Comparison of ENCODE assay signal across 8 cellular contexts in genomic region chr19:35549174-35549788, GRCh38. TPM values are rescaled to one million over a fixed set of nuclear protein-coding genes. Genes with fewer than 3 reads are reported as not detected.
DNase-seq lines count a peak whose midpoint lies in the region; ATAC-seq and TF ChIP-seq lines count a peak whose summit lies in the region.

No MANE protein-coding gene starts in this region.

- no peak overlapping the region for H3K27ac ChIP-seq in cardiac muscle cell

- intact Hi-C loops in left ventricle myocardium superior (cut with micrococcal nuclease): no loop called here

- H3K27me3 ChIP-seq in cardiac muscle cell: no peaks in the 10 kb centered on the region

- DNase-seq in cardiac muscle cell (ENCODE audit: low read depth in 1 of 2, low spot score in 1 of 2): peak; percentile 81 to 89
- DNase-seq in left ventricle myocardium superior: no peak
- peak; percentile 87 for DNase-seq in NCI-H146 (lab: John Stamatoyannopoulos, UW)
- peak; percentile 85 for DNase-seq in SW480 (ENCODE audit: low spot score)
- peak; percentile 44 for DNase-seq in amniotic epithelial cell (ENCODE audit: low read depth)
- peak; percentile 81 for DNase-seq in inferior parietal cortex (ENCODE audit: extremely low spot score)
- DNase-seq in stimulated activated CD4-positive, alpha-beta T cell treated with anti-CD3 and anti-CD28 coated beads, Interleukin-4, amount 100 ng/mL, for 24 hours: peak; percentile 67

- H3K9me3 ChIP-seq in cardiac muscle cell (ENCODE audit: low read depth): no peaks in the 10 kb centered on the region

- peak; percentile 68 for TF ChIP-seq CTCF in cardiac muscle cell (IDR thresholded peaks at IDR 0.05; ENCODE audit: low read depth, low read length)

- peaks cover 3% of the 10 kb centered on the region for H3K4me1 ChIP-seq in cardiac muscle cell (ENCODE audit: low read depth)

- H3K4me3 ChIP-seq in cardiac muscle cell: no peak overlapping the region

- no peak for ATAC-seq in left ventricle myocardium superior
- ATAC-seq in GM18517 (IDR thresholded peaks at IDR 0.05; ENCODE audit: unreplicated experiment): no peak

- H3K36me3 ChIP-seq in cardiac muscle cell: no peaks in the 10 kb centered on the region

RNA-seq across cellular contexts. Expression of gene TMEM147, which starts 3.9 kb away (rescaled TPM):
- total RNA-seq in cardiac muscle cell: 95.9 and 149 TPM in 2 replicates
- polyA plus RNA-seq in cardiac muscle cell: 186 and 260 TPM in 2 replicates
- 84.4 TPM for total RNA-seq in left ventricle myocardium superior

RNA-seq across cellular contexts. Expression of gene ATP4A, which starts 14.2 kb away (rescaled TPM):
- total RNA-seq in cardiac muscle cell (0.74 TPM in 1 of 2 replicates, not detected in the other), left ventricle myocardium superior (not detected)
- 0.10 TPM in 1 of 2 replicates, not detected in the other for polyA plus RNA-seq in cardiac muscle cell

RNA-seq across cellular contexts. Expression of gene GAPDHS, which starts 16.0 kb away (rescaled TPM):
- 0.46 TPM in 1 of 2 replicates, not detected in the other for total RNA-seq in cardiac muscle cell
- polyA plus RNA-seq in cardiac muscle cell: not detected in 2 replicates
- total RNA-seq in left ventricle myocardium superior: not detected

RNA-seq across cellular contexts. Expression of gene SBSN, which starts 21.2 kb away (rescaled TPM):
- total RNA-seq in cardiac muscle cell (0.15 TPM in 1 of 2 replicates, not detected in the other), left ventricle myocardium superior (not detected)
- not detected in 2 replicates for polyA plus RNA-seq in cardiac muscle cell

RNA-seq across cellular contexts. Expression of gene DMKN, which starts 35.8 kb away (rescaled TPM):
- total RNA-seq in cardiac muscle cell: 232 and 289 TPM in 2 replicates
- 220 and 329 TPM in 2 replicates for polyA plus RNA-seq in cardiac muscle cell
- total RNA-seq in left ventricle myocardium superior: 16.1 TPM
